ENCODE assay signal across 16 cellular contexts in the genomic region with DNA sequence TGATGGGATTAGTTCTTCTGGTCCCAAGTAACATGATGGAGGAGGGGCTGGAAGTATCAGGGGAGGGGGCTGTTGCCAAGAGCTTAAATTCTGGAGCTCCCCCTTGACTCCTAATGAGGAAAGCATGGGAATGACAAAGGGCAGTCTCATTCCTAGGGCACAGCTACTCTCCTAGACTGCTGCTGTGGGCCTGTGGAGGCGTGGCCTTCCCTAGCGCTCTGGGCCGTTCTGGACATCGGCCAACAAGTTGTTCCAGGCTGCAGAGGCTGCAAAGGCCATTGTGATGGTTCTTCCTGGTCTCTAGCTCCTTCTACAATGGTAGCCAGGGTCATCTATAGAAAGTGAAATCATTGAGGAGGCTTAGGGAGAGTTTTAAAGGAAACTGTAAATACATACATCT.
A peak's percentile ranks its signal among the peaks of the same experiment; 100 is the strongest.
DNase-seq lines count a peak whose midpoint lies in the region; ATAC-seq, FAIRE-seq and TF ChIP-seq lines count a peak whose summit lies in the region.
"Had no signal": no experiment of that assay in that cellular context is flagged by ENCODE, and none has a peak within 500 bp of the region (broad histone marks: within the 10 kb centered on the region; RNA-seq: fewer than 3 reads in every experiment).

No MANE protein-coding gene starts in this region.

- H3K27me3 ChIP-seq in BE2C, result no peaks in the 10 kb centered on the region
- H3K27me3 ChIP-seq in endothelial cell of umbilical vein (ENCODE audit: control insufficient read depth in 2 of 2, insufficient read depth in 2 of 2, low read length in 2 of 2), result no peaks in the 10 kb centered on the region
- peaks cover 0 to 3% of the 10 kb centered on the region in 2 experiments for H3K27me3 ChIP-seq in mesenchymal stem cell (ENCODE audit: control insufficient read depth in 1 of 2, insufficient read depth in 1 of 2, low read length in 2 of 2)
- H3K27me3 ChIP-seq in foreskin keratinocyte, result no peaks in the 10 kb centered on the region
- H3K27me3 ChIP-seq: neutrophil had no signal

- DNase-seq in BE2C (peak; percentile 88), HT1080 (ENCODE audit: low read depth) (peak; percentile 14), endothelial cell of umbilical vein (ENCODE audit: low read depth, low spot score) (peak; percentile 15), mesenchymal stem cell (no peak), foreskin keratinocyte (no peak), NCI-H2107 (lab: John Stamatoyannopoulos, UW) (no peak)
- no peak for DNase-seq in activated T-cell treated with anti-CD3 and anti-CD28 coated beads, Interleukin-2, amount 50 U/mL, for 72 hours
- no peak for DNase-seq in stimulated activated CD4-positive, alpha-beta T cell treated with anti-CD3 and anti-CD28 coated beads, Interleukin-4, amount 100 ng/mL, for 24 hours
- DNase-seq: activated CD4-positive, alpha-beta T cell treated with anti-CD3 and anti-CD28 coated beads for 4 hours; activated T-cell treated with anti-CD3 and anti-CD28 coated beads, Interleukin-2, amount 50 U/mL, for 4 hours; DMS79 treated with DMSO at 0.1 percent for 48 hours; NCI-H1048; NCI-H510A; stimulated activated CD4-positive, alpha-beta T cell treated with anti-CD3 and anti-CD28 coated beads, Interleukin-12 subunit alpha, Interleukin-12 subunit beta, amount 100 ng/mL, for 4 hours; T-helper 17 cell had no signal

- ATAC-seq in foreskin keratinocyte, result no peak
- no peak for ATAC-seq in activated T-cell treated with anti-CD3 and anti-CD28 coated beads, Interleukin-2, amount 50 U/mL, for 72 hours (replicated peaks in 1 of 2)
- ATAC-seq: activated T-cell treated with anti-CD3 and anti-CD28 coated beads, Interleukin-2, amount 50 U/mL, for 4 hours; T-helper 17 cell had no signal

- H4K20me1 ChIP-seq in endothelial cell of umbilical vein (replicated peaks; ENCODE audit: control insufficient read depth, extremely low read depth, insufficient read depth, low read length), result no peaks in the 10 kb centered on the region

- POLR2A ChIA-PET in endothelial cell of umbilical vein (lab: Charles Lee), result no interaction called here

- H2AK5ac ChIP-seq in mesenchymal stem cell (ENCODE audit: low read length, severe bottlenecking), result no peak overlapping the region

- H2BK12ac ChIP-seq in mesenchymal stem cell (ENCODE audit: low read length in 2 of 2), result no peak overlapping the region

- H2BK15ac ChIP-seq in mesenchymal stem cell (ENCODE audit: low read depth, poor library complexity, severe bottlenecking), result no peak overlapping the region

- WGBS in mesenchymal stem cell, result 95% methylated on average over 4 of the region's 4 CpGs

- TF ChIP-seq POLR2A in endothelial cell of umbilical vein (IDR thresholded peaks at IDR 0.05; ENCODE audit: low read depth, low read length), result no peak

- TF ChIP-seq CTCF in BE2C (IDR thresholded peaks at IDR 0.05; ENCODE audit: low read depth, low read length) (no peak), endothelial cell of umbilical vein (IDR thresholded peaks at IDR 0.05; ENCODE audit: extremely low read depth in 1 of 2, insufficient read depth in 1 of 2, low read depth in 1 of 2, low read length in 2 of 2) (no peak), foreskin keratinocyte (conservative IDR thresholded peaks at IDR 0.05) (no peak)

- H3K79me2 ChIP-seq in endothelial cell of umbilical vein (ENCODE audit: control insufficient read depth, insufficient read depth, low read length), result no peaks in the 10 kb centered on the region

- no peak overlapping the region for H3K9ac ChIP-seq in endothelial cell of umbilical vein (replicated peaks; ENCODE audit: extremely low read depth, insufficient read depth, low read length)
- H3K9ac ChIP-seq in mesenchymal stem cell (ENCODE audit: low read length), result no peak overlapping the region

- H3K4me2 ChIP-seq in endothelial cell of umbilical vein (ENCODE audit: insufficient read depth, low read length) (no peak overlapping the region), mesenchymal stem cell (ENCODE audit: low read length, poor library complexity, severe bottlenecking) (no peak overlapping the region)

- H3K36me3 ChIP-seq in BE2C (no peaks in the 10 kb centered on the region), endothelial cell of umbilical vein (ENCODE audit: control insufficient read depth in 2 of 2, extremely low read depth in 1 of 2, insufficient read depth in 2 of 2, low read length in 2 of 2) (no peaks in the 10 kb centered on the region), mesenchymal stem cell (ENCODE audit: control insufficient read depth in 1 of 2, insufficient read depth in 2 of 2, low read depth in 1 of 2, low read length in 2 of 2) (no peaks in the 10 kb centered on the region)
- H3K36me3 ChIP-seq: neutrophil had no signal

- dilution Hi-C loops in endothelial cell of umbilical vein (cut with MboI; ENCODE audit: extremely low pct_ligation_motif_present, low sequenced_read_pairs), result no loop called here

- H3K27ac ChIP-seq in endothelial cell of umbilical vein (ENCODE audit: insufficient read depth, low read depth, low read length) (no peak overlapping the region), mesenchymal stem cell (ENCODE audit: low read length, poor library complexity, severe bottlenecking) (no peak overlapping the region), foreskin keratinocyte (no peak overlapping the region)
- H3K27ac ChIP-seq: neutrophil had no signal

- H3K9me3 ChIP-seq in BE2C, result no peaks in the 10 kb centered on the region
- no peaks in the 10 kb centered on the region for H3K9me3 ChIP-seq in endothelial cell of umbilical vein (replicated peaks; ENCODE audit: control insufficient read depth, insufficient read depth, low read length)
- no peaks in the 10 kb centered on the region for H3K9me3 ChIP-seq in mesenchymal stem cell (ENCODE audit: control insufficient read depth, low read length)
- H3K9me3 ChIP-seq: neutrophil had no signal

- BruUV-seq in endothelial cell of umbilical vein (replicated peaks; lab: Mats Ljungman, UMichigan), result no TSS peak

- H4K8ac ChIP-seq in mesenchymal stem cell (ENCODE audit: low read length), result peak overlapping the region; percentile 51

- no peak for FAIRE-seq in endothelial cell of umbilical vein (lab: Jason Lieb, UNC)

- H3K18ac ChIP-seq in mesenchymal stem cell (ENCODE audit: low read depth in 1 of 2, low read length in 2 of 2), result no peak overlapping the region

- peaks cover 20% of the 10 kb centered on the region for H3K4me1 ChIP-seq in BE2C
- H3K4me1 ChIP-seq in endothelial cell of umbilical vein (ENCODE audit: control insufficient read depth, extremely low read depth, insufficient read depth, low read length), result no peaks in the 10 kb centered on the region
- H3K4me1 ChIP-seq in mesenchymal stem cell (ENCODE audit: control insufficient read depth, insufficient read depth, low read depth, low read length), result peaks cover 2% of the 10 kb centered on the region
- no peaks in the 10 kb centered on the region for H3K4me1 ChIP-seq in foreskin keratinocyte

- H3K4me1 Mint-ChIP-seq in activated T-cell treated with anti-CD3 and anti-CD28 coated beads, Interleukin-2, amount 50 U/mL, for 72 hours (ENCODE audit: low read depth), result no peaks in the 10 kb centered on the region
- H3K4me1 Mint-ChIP-seq: T-helper 17 cell had no signal

- H2BK5ac ChIP-seq in mesenchymal stem cell (ENCODE audit: low read depth, low read length, poor library complexity, severe bottlenecking), result no peak overlapping the region

- H3K4ac ChIP-seq in mesenchymal stem cell (ENCODE audit: low read depth in 1 of 2, low read length in 2 of 2), result no peak overlapping the region

- no peak overlapping the region for H3K27ac Mint-ChIP-seq in activated T-cell treated with anti-CD3 and anti-CD28 coated beads, Interleukin-2, amount 50 U/mL, for 72 hours
- H3K27ac Mint-ChIP-seq: T-helper 17 cell had no signal

- intact Hi-C loops in endothelial cell of umbilical vein (cut with micrococcal nuclease), result no loop called here

- no peaks in the 10 kb centered on the region for H3K79me1 ChIP-seq in mesenchymal stem cell (replicated peaks; ENCODE audit: low read length, poor library complexity, severe bottlenecking)

- no peaks in the 10 kb centered on the region for H3K27me3 Mint-ChIP-seq in activated T-cell treated with anti-CD3 and anti-CD28 coated beads, Interleukin-2, amount 50 U/mL, for 72 hours (ENCODE audit: low read depth)
- H3K27me3 Mint-ChIP-seq: T-helper 17 cell had no signal

- H3K4me3 Mint-ChIP-seq in activated T-cell treated with anti-CD3 and anti-CD28 coated beads, Interleukin-2, amount 50 U/mL, for 72 hours, result no peak overlapping the region
- H3K4me3 Mint-ChIP-seq: activated T-cell treated with anti-CD3 and anti-CD28 coated beads, Interleukin-2, amount 50 U/mL, for 4 hours; T-helper 17 cell had no signal

- H3K23ac ChIP-seq in mesenchymal stem cell (ENCODE audit: low read length in 2 of 2), result no peak overlapping the region

- no peak overlapping the region for H3K14ac ChIP-seq in mesenchymal stem cell (ENCODE audit: low read length in 2 of 2)

- no peaks in the 10 kb centered on the region for H3K9me1 ChIP-seq in endothelial cell of umbilical vein (replicated peaks; ENCODE audit: control insufficient read depth, extremely low read depth, insufficient read depth, low read length)

- no peak overlapping the region for H4K91ac ChIP-seq in mesenchymal stem cell (ENCODE audit: low read length)

- H2BK120ac ChIP-seq in mesenchymal stem cell (ENCODE audit: low read depth, low read length), result no peak overlapping the region

- H3K36me3 Mint-ChIP-seq in activated T-cell treated with anti-CD3 and anti-CD28 coated beads, Interleukin-2, amount 50 U/mL, for 72 hours (ENCODE audit: insufficient read depth in 2 of 2), result no peaks in the 10 kb centered on the region

- no peaks in the 10 kb centered on the region for H3K9me3 Mint-ChIP-seq in activated T-cell treated with anti-CD3 and anti-CD28 coated beads, Interleukin-2, amount 50 U/mL, for 72 hours
- H3K9me3 Mint-ChIP-seq: activated T-cell treated with anti-CD3 and anti-CD28 coated beads, Interleukin-2, amount 50 U/mL, for 4 hours had no signal

- CTCF ChIA-PET in endothelial cell of umbilical vein (lab: Charles Lee), result no interaction called here

- H2AFZ ChIP-seq in endothelial cell of umbilical vein (ENCODE audit: low read depth, low read length) (no peak overlapping the region), mesenchymal stem cell (ENCODE audit: low read depth, low read length) (no peak overlapping the region)

- H3K4me3 ChIP-seq in BE2C (ENCODE audit: low read depth, low read length), result no peak overlapping the region
- H3K4me3 ChIP-seq in endothelial cell of umbilical vein (replicated peaks in 1 of 3; ENCODE audit: insufficient read depth in 1 of 3, low read depth in 1 of 3, low read length in 3 of 3), result no peak overlapping the region
- H3K4me3 ChIP-seq in mesenchymal stem cell (ENCODE audit: insufficient read depth in 1 of 2, low read depth in 1 of 2, low read length in 2 of 2), result no peak overlapping the region

TF ChIP-seq in endothelial cell of umbilical vein, 7 proteins besides CTCF, POLR2A, EP300 and RAD21 (continues in another document):
- TF ChIP-seq MYC (IDR thresholded peaks at IDR 0.05; ENCODE audit: low read depth, low read length) (no peak), FOS (IDR thresholded peaks at IDR 0.05; ENCODE audit: borderline replicate concordance, insufficient read depth, low read length) (no peak), JUN (IDR thresholded peaks at IDR 0.05; ENCODE audit: borderline replicate concordance, insufficient read depth, insufficient read length, low read depth) (no peak), EZH2 (IDR thresholded peaks at IDR 0.05; ENCODE audit: borderline replicate concordance, low read depth, low read length, severe bottlenecking) (no peak)

Comparison
In these comparisons a context has a peak if more than half of its experiments do, and no peak if none do; other contexts are left out.
1. DNase-seq: peak in BE2C (single experiment), HT1080 (single experiment) and endothelial cell of umbilical vein (single experiment); none in mesenchymal stem cell (single experiment), foreskin keratinocyte (0 of 2), NCI-H2107 (single experiment), activated T-cell treated with anti-CD3 and anti-CD28 coated beads, Interleukin-2, amount 50 U/mL, for 72 hours (0 of 2) and stimulated activated CD4-positive, alpha-beta T cell treated with anti-CD3 and anti-CD28 coated beads, Interleukin-4, amount 100 ng/mL, for 24 hours (single experiment).